ENCODE assay signal across 16 cellular contexts in the genomic region with DNA sequence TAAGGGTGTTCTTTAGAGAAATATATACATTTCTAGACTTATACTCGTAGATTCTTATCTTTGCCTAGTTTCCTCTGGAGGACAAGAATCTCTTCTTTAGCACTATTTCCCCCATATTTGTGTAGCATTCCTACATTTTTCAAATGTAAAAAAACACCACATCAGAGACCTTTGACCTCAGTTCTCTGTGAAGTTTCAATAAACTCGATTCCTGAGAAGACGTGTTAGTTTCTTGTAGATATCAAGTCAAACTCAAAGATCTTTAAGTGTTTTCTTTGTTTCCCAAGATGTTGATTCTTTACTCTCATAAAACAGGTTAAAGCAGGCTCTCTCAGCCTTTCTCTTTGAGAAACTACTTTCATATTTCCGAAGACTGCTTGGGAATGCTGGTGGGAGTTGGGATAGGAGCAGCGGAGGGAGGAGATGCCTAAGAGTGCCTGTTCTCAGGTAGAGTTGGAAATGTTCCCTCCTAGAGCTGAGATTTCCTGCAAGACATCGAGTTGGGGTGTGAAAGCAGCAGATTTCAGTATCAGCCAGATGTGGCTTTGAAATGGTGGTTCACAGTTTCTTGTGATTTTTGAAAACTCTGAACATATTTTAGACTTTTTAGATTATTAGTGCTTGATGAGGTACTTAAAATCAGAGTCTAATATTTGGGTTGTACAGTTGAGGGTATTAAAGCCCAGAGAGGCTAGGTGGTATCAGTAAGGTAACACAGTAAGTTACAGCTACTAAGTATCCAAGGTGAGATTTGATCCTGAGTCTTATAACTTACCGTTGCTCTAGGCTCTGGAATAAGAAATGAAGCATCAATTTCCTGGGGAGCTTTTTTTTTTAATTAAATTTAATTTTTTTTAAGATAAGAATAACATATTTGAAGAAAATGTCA. TPM values are rescaled to one million over a fixed set of nuclear protein-coding genes. Genes with fewer than 3 reads are reported as not detected.
DNase-seq lines count a peak whose midpoint lies in the region; ATAC-seq, FAIRE-seq and TF ChIP-seq lines count a peak whose summit lies in the region.
"Had no signal": no experiment of that assay in that cellular context is flagged by ENCODE, and none has a peak within 500 bp of the region (broad histone marks: within the 10 kb centered on the region; RNA-seq: fewer than 3 reads in every experiment).

No MANE protein-coding gene starts in this region.

- H3K4me1 Mint-ChIP-seq in activated naive CD8-positive, alpha-beta T cell treated with anti-CD3 and anti-CD28 coated beads, Interleukin-2, amount 10 ng/mL, durations not matched to agents 7 days and 5 days = peaks cover 21% of the 10 kb centered on the region
- H3K4me1 Mint-ChIP-seq in activated naive CD8-positive, alpha-beta T cell treated with anti-CD3 and anti-CD28 coated beads, Interleukin-2, amount 50 U/mL, for 24 hours = peaks cover 46% of the 10 kb centered on the region
- H3K4me1 Mint-ChIP-seq in activated B cell treated with CpG ODN at 0.5 μM for 24 hours (peaks cover 86% of the 10 kb centered on the region), memory B cell (peaks cover 34% of the 10 kb centered on the region), natural killer cell (peaks cover 7 to 13% of the 10 kb centered on the region in 2 donors)

- H3K79me2 ChIP-seq in HepG2 (ENCODE audit: insufficient read depth, low read length) = peaks cover 16% of the 10 kb centered on the region

- H3K4me3 ChIP-seq in HepG2 (replicated peaks in 1 of 3; ENCODE audit: insufficient read depth in 1 of 3, low read depth in 2 of 3, low read length in 3 of 3) = no peak overlapping the region
- H3K4me3 ChIP-seq: tibial artery had no signal

- no peaks in the 10 kb centered on the region for H3K9me3 ChIP-seq in HepG2 (ENCODE audit: low read length)
- H3K9me3 ChIP-seq: tibial artery had no signal

- POLR2A ChIA-PET in activated naive CD8-positive, alpha-beta T cell treated with anti-CD3 and anti-CD28 coated beads, Interleukin-2, amount 10 ng/mL, durations not matched to agents 7 days and 5 days (lab: Charles Lee) = no interaction called here
- POLR2A ChIA-PET in activated B cell treated with CpG ODN at 0.5 μM for 24 hours (lab: Charles Lee) = interaction anchor here (0.6 to 6.1 kb wide), 6 partner anchors 11 to 277 kb away, joined by 3 to 61 read pairs (median 5); a partner anchor contains a TSS
- POLR2A ChIA-PET in HepG2 (lab: Yijun Ruan, JAX) = interaction anchor here (1.3 to 2.0 kb wide), 2 partner anchors 12 to 14 kb away, joined by 3 to 6 read pairs; a partner anchor contains a TSS

- in situ Hi-C loops in HepG2 (cut with HindIII; ENCODE audit: extremely low pct_ligation_motif_present, low pct_unique_long_range_greater_than_20kb) = no loop called here

- DNase-seq in activated naive CD8-positive, alpha-beta T cell treated with anti-CD3 and anti-CD28 coated beads, Interleukin-2, amount 10 ng/mL, durations not matched to agents 7 days and 5 days = no peak
- no peak for DNase-seq in activated naive CD8-positive, alpha-beta T cell treated with anti-CD3 and anti-CD28 coated beads, Interleukin-2, amount 50 U/mL, for 24 hours
- no peak for DNase-seq in activated B cell treated with CpG ODN at 0.5 μM for 24 hours
- no peak for DNase-seq in memory B cell (ENCODE audit: low spot score in 2 of 2)
- DNase-seq in AG08396 (ENCODE audit: low spot score) = no peak
- no peak for DNase-seq in NOMO-1 treated with dmso at 0.1 percent for 144 hours (lab: John Stamatoyannopoulos, UW; ENCODE audit: unreplicated experiment)
- DNase-seq in HepG2 (ENCODE audit: low spot score) = no peak
- DNase-seq in natural killer cell = no peak
- DNase-seq: activated effector memory CD4-positive, alpha-beta T cell treated with Interleukin-2 at 50 U/mL for 16 hours; COR-L47; effector CD4-positive, alpha-beta T cell; GOT3; NCI-H187 treated with DMSO at 0.1 percent for 48 hours; NCI-H526; posterior cingulate gyrus; tibial artery had no signal

- TF ChIP-seq EP300 in HepG2 (IDR thresholded peaks at IDR 0.05; ENCODE audit: low read depth in 2 of 2, low read length in 2 of 2) = no peak
- no peak for TF ChIP-seq EP300 in HepG2 (CRISPR knock-in tag; IDR thresholded peaks at IDR 0.05; ENCODE audit: borderline replicate concordance)

- no peaks in the 10 kb centered on the region for H3K27me3 ChIP-seq in HepG2 (ENCODE audit: control insufficient read depth in 1 of 2, insufficient read depth in 2 of 2, low read length in 2 of 2)
- H3K27me3 ChIP-seq: tibial artery had no signal

- H4K20me1 ChIP-seq in HepG2 (ENCODE audit: insufficient read depth, low read length) = no peaks in the 10 kb centered on the region

- intact Hi-C loops in activated B cell treated with CpG ODN at 0.5 μM for 24 hours (cut with micrococcal nuclease) (no loop called here), HepG2 (cut with micrococcal nuclease; ENCODE audit: unreplicated experiment) (no loop called here), natural killer cell (cut with micrococcal nuclease) (no loop called here)

- no peak overlapping the region for H3K4me2 ChIP-seq in HepG2 (ENCODE audit: low read depth, low read length)

- no TSS peak for BruUV-seq in HepG2 (replicated peaks; lab: Mats Ljungman, UMichigan)

- WGBS in HepG2 (ENCODE audit: low lambda C conversion rate) = 75% methylated on average over 7 of the region's 7 CpGs

- no peaks in the 10 kb centered on the region for H3K9me3 Mint-ChIP-seq in activated naive CD8-positive, alpha-beta T cell treated with anti-CD3 and anti-CD28 coated beads, Interleukin-2, amount 10 ng/mL, durations not matched to agents 7 days and 5 days
- no peaks in the 10 kb centered on the region for H3K9me3 Mint-ChIP-seq in activated naive CD8-positive, alpha-beta T cell treated with anti-CD3 and anti-CD28 coated beads, Interleukin-2, amount 50 U/mL, for 24 hours
- H3K9me3 Mint-ChIP-seq in activated B cell treated with CpG ODN at 0.5 μM for 24 hours = no peaks in the 10 kb centered on the region
- peaks cover 1% of the 10 kb centered on the region for H3K9me3 Mint-ChIP-seq in memory B cell
- no peaks in the 10 kb centered on the region for H3K9me3 Mint-ChIP-seq in natural killer cell

- no peak for TF ChIP-seq POLR2A in HepG2 (IDR thresholded peaks at IDR 0.05; ENCODE audit: insufficient read depth in 1 of 2, low read depth in 2 of 2, low read length in 2 of 2)

- H3K27ac ChIP-seq in HepG2 (ENCODE audit: extremely low read length, insufficient read depth, low read length) = no peak overlapping the region
- H3K27ac ChIP-seq: tibial artery had no signal

- no peak for TF ChIP-seq CTCF in activated B cell treated with CpG ODN at 0.5 μM for 24 hours (IDR thresholded peaks at IDR 0.05)
- TF ChIP-seq CTCF in HepG2 (CRISPR knock-in tag; IDR thresholded peaks at IDR 0.05) = no peak
- TF ChIP-seq CTCF in natural killer cell (IDR thresholded peaks at IDR 0.05) = no peak

- 0 out of 5 replicates have a peak, but pooled peaks cover 0 to 3% of the 10 kb centered on the region in 2 experiments for H3K36me3 ChIP-seq in HepG2 (replicated peaks in 1 of 2; ENCODE audit: control insufficient read depth in 1 of 2, insufficient read depth in 2 of 2, low read length in 2 of 2)

- no peaks in the 10 kb centered on the region for H3K27me3 Mint-ChIP-seq in activated naive CD8-positive, alpha-beta T cell treated with anti-CD3 and anti-CD28 coated beads, Interleukin-2, amount 10 ng/mL, durations not matched to agents 7 days and 5 days
- no peaks in the 10 kb centered on the region for H3K27me3 Mint-ChIP-seq in activated naive CD8-positive, alpha-beta T cell treated with anti-CD3 and anti-CD28 coated beads, Interleukin-2, amount 50 U/mL, for 24 hours
- H3K27me3 Mint-ChIP-seq in activated B cell treated with CpG ODN at 0.5 μM for 24 hours = no peaks in the 10 kb centered on the region
- no peaks in the 10 kb centered on the region for H3K27me3 Mint-ChIP-seq in memory B cell
- H3K27me3 Mint-ChIP-seq in natural killer cell (ENCODE audit: low read depth in 2 of 2) = no peaks in the 10 kb centered on the region

- no peak for TF ChIP-seq RAD21 in HepG2 (CRISPR knock-in tag; IDR thresholded peaks at IDR 0.05)

- H3K4me1 ChIP-seq in HepG2 (ENCODE audit: insufficient read depth, low read length) = peaks cover 9% of the 10 kb centered on the region

- H3K27ac Mint-ChIP-seq in activated naive CD8-positive, alpha-beta T cell treated with anti-CD3 and anti-CD28 coated beads, Interleukin-2, amount 10 ng/mL, durations not matched to agents 7 days and 5 days = no peak overlapping the region
- H3K27ac Mint-ChIP-seq in activated naive CD8-positive, alpha-beta T cell treated with anti-CD3 and anti-CD28 coated beads, Interleukin-2, amount 50 U/mL, for 24 hours = no peak overlapping the region
- H3K27ac Mint-ChIP-seq in activated B cell treated with CpG ODN at 0.5 μM for 24 hours (peak overlapping the region; percentile 92), memory B cell (peak overlapping the region; percentile 90), natural killer cell (no peak overlapping the region)

- CTCF ChIA-PET in activated B cell treated with CpG ODN at 0.5 μM for 24 hours (lab: Charles Lee) (interaction anchor here (2.6 kb wide), 1 partner anchor 12 kb away, joined by 6 read pairs; no protein-coding TSS in a partner anchor), HepG2 (lab: Yijun Ruan, JAX; ENCODE audit: low intra/inter-chr PET ratio, low total read pairs) (no interaction called here)

- H3K9ac ChIP-seq in HepG2 (ENCODE audit: insufficient read depth, low read depth, low read length) = no peak overlapping the region

- H3K4me3 Mint-ChIP-seq in activated naive CD8-positive, alpha-beta T cell treated with anti-CD3 and anti-CD28 coated beads, Interleukin-2, amount 10 ng/mL, durations not matched to agents 7 days and 5 days = peak overlapping the region; percentile 12
- no peak overlapping the region for H3K4me3 Mint-ChIP-seq in activated naive CD8-positive, alpha-beta T cell treated with anti-CD3 and anti-CD28 coated beads, Interleukin-2, amount 50 U/mL, for 24 hours
- peak overlapping the region; percentile 46 for H3K4me3 Mint-ChIP-seq in activated B cell treated with CpG ODN at 0.5 μM for 24 hours
- peak overlapping the region; percentile 17 for H3K4me3 Mint-ChIP-seq in memory B cell
- no peak overlapping the region for H3K4me3 Mint-ChIP-seq in natural killer cell

- H2AFZ ChIP-seq in HepG2 (ENCODE audit: low read length) = no peak overlapping the region

- no peak for FAIRE-seq in HepG2 (lab: Jason Lieb, UNC)

- no peaks in the 10 kb centered on the region for H3K36me3 Mint-ChIP-seq in activated naive CD8-positive, alpha-beta T cell treated with anti-CD3 and anti-CD28 coated beads, Interleukin-2, amount 10 ng/mL, durations not matched to agents 7 days and 5 days
- peaks cover 1% of the 10 kb centered on the region for H3K36me3 Mint-ChIP-seq in activated naive CD8-positive, alpha-beta T cell treated with anti-CD3 and anti-CD28 coated beads, Interleukin-2, amount 50 U/mL, for 24 hours (ENCODE audit: low read depth)
- peaks cover 5% of the 10 kb centered on the region for H3K36me3 Mint-ChIP-seq in activated B cell treated with CpG ODN at 0.5 μM for 24 hours (ENCODE audit: low read depth)
- H3K36me3 Mint-ChIP-seq in memory B cell = peaks cover 3% of the 10 kb centered on the region
- H3K36me3 Mint-ChIP-seq in natural killer cell = no peaks in the 10 kb centered on the region

- ATAC-seq in activated naive CD8-positive, alpha-beta T cell treated with anti-CD3 and anti-CD28 coated beads, Interleukin-2, amount 10 ng/mL, durations not matched to agents 7 days and 5 days (ENCODE audit: low read depth) = no peak
- no peak for ATAC-seq in activated naive CD8-positive, alpha-beta T cell treated with anti-CD3 and anti-CD28 coated beads, Interleukin-2, amount 50 U/mL, for 24 hours
- ATAC-seq in activated B cell treated with CpG ODN at 0.5 μM for 24 hours (ENCODE audit: low read depth) (no peak), memory B cell (ENCODE audit: low read depth) (no peak), HepG2 (no peak), natural killer cell (no peak)

RNA-seq across cellular contexts. Expression of a gene that starts 13.9 kb away (rescaled TPM):
- 10 to 100 TPM; 31.6 to 37.9 TPM for total RNA-seq in activated naive CD8-positive, alpha-beta T cell treated with anti-CD3 and anti-CD28 coated beads, Interleukin-2, amount 10 ng/mL, durations not matched to agents 7 days and 5 days
- total RNA-seq in activated B cell treated with CpG ODN at 0.5 μM for 24 hours (46.1 and 47.5 TPM in 2 replicates), HepG2 (2016; rRNA removed; fragmentation: Illumina TruSeq; extraction: Trizol) (79.1 and 129 TPM in 2 replicates), natural killer cell (10 to 100 TPM; 13.4 to 16.1 (median 14.1) TPM)
- total RNA-seq in HepG2 (2016; cell fraction: cytosol; rRNA removed; fragmentation: Illumina TruSeq; extraction: Trizol; ENCODE audit: low read depth) = 26.6 and 27.5 TPM in 2 replicates
- total RNA-seq in HepG2 (2016; cell fraction: insoluble cytoplasmic fraction; rRNA removed; fragmentation: Illumina TruSeq; extraction: Trizol) = 75.9 and 131 TPM in 2 replicates
- 36.9 and 37.6 TPM in 2 replicates for total RNA-seq in HepG2 (2016; cell fraction: membrane; rRNA removed; fragmentation: Illumina TruSeq; extraction: Trizol)
- total RNA-seq in HepG2 (2016; cell fraction: nucleus; rRNA removed; fragmentation: Illumina TruSeq; extraction: Trizol) = 68.1 and 76.5 TPM in 2 replicates
- 35.0 and 48.6 TPM in 2 replicates for polyA plus RNA-seq in HepG2 (2011; rRNA removed)
- polyA plus RNA-seq in HepG2 (2011; cell fraction: cytosol; rRNA removed) = 21.6 and 31.1 TPM in 2 replicates
- polyA plus RNA-seq in HepG2 (2011; cell fraction: nucleus; rRNA removed) = 9.1 and 9.6 TPM in 2 replicates
- polyA plus RNA-seq in HepG2 (2012) = 33.5 and 43.4 TPM in 2 replicates
- 32.5 and 34.3 TPM in 2 replicates for polyA plus RNA-seq in HepG2 (2016; cell fraction: cytosol; fragmentation: Illumina TruSeq; extraction: Trizol; ENCODE audit: low read depth)
- 174 and 182 TPM in 2 replicates for polyA plus RNA-seq in HepG2 (2016; cell fraction: insoluble cytoplasmic fraction; fragmentation: Illumina TruSeq; extraction: Trizol; ENCODE audit: low read depth)
- 35.0 and 37.9 TPM in 2 replicates for polyA plus RNA-seq in HepG2 (2016; cell fraction: membrane; fragmentation: Illumina TruSeq; extraction: Trizol; ENCODE audit: low read depth)
- 48.1 and 53.1 TPM in 2 replicates for polyA plus RNA-seq in HepG2 (2016; cell fraction: nucleus; fragmentation: Illumina TruSeq; extraction: Trizol; ENCODE audit: insufficient read depth, low read depth)
- 13.1 and 16.9 TPM in 2 replicates for polyA minus RNA-seq in HepG2 (2011; rRNA and poly(A)+ RNA removed; ENCODE audit: low replicate concordance)
- 17.2 and 21.8 TPM in 2 replicates for polyA minus RNA-seq in HepG2 (2011; cell fraction: cytosol; rRNA and poly(A)+ RNA removed)
- 77.4 and 91.6 TPM in 2 replicates for polyA minus RNA-seq in HepG2 (2011; cell fraction: nucleus; rRNA and poly(A)+ RNA removed)

RNA-seq across cellular contexts. Expression of a gene that starts 14.3 kb away (rescaled TPM):
- total RNA-seq in activated naive CD8-positive, alpha-beta T cell treated with anti-CD3 and anti-CD28 coated beads, Interleukin-2, amount 10 ng/mL, durations not matched to agents 7 days and 5 days = 10 to 100 TPM; 43.5 to 45.4 TPM
- total RNA-seq in activated B cell treated with CpG ODN at 0.5 μM for 24 hours (55.9 and 61.7 TPM in 2 replicates), HepG2 (2016; rRNA removed; fragmentation: Illumina TruSeq; extraction: Trizol) (31.6 and 51.1 TPM in 2 replicates), natural killer cell (10 to 100 TPM; 40.6 to 48.8 (median 41.5) TPM)
- total RNA-seq in HepG2 (2016; cell fraction: cytosol; rRNA removed; fragmentation: Illumina TruSeq; extraction: Trizol; ENCODE audit: low read depth) = 3.0 and 3.7 TPM in 2 replicates
- total RNA-seq in HepG2 (2016; cell fraction: insoluble cytoplasmic fraction; rRNA removed; fragmentation: Illumina TruSeq; extraction: Trizol) = 33.1 and 46.7 TPM in 2 replicates
- 10.2 and 13.3 TPM in 2 replicates for total RNA-seq in HepG2 (2016; cell fraction: membrane; rRNA removed; fragmentation: Illumina TruSeq; extraction: Trizol)
- total RNA-seq in HepG2 (2016; cell fraction: nucleus; rRNA removed; fragmentation: Illumina TruSeq; extraction: Trizol) = 23.1 and 30.8 TPM in 2 replicates
- 23.7 and 29.0 TPM in 2 replicates for polyA plus RNA-seq in HepG2 (2011; rRNA removed)
- 12.2 and 18.6 TPM in 2 replicates for polyA plus RNA-seq in HepG2 (2011; cell fraction: cytosol; rRNA removed)
- polyA plus RNA-seq in HepG2 (2011; cell fraction: nucleus; rRNA removed) = 16.9 and 19.8 TPM in 2 replicates
- 23.2 and 28.6 TPM in 2 replicates for polyA plus RNA-seq in HepG2 (2012)
- 1.9 and 2.0 TPM in 2 replicates for polyA plus RNA-seq in HepG2 (2016; cell fraction: cytosol; fragmentation: Illumina TruSeq; extraction: Trizol; ENCODE audit: low read depth)
- 42.8 and 44.8 TPM in 2 replicates for polyA plus RNA-seq in HepG2 (2016; cell fraction: insoluble cytoplasmic fraction; fragmentation: Illumina TruSeq; extraction: Trizol; ENCODE audit: low read depth)
- 5.4 and 5.6 TPM in 2 replicates for polyA plus RNA-seq in HepG2 (2016; cell fraction: membrane; fragmentation: Illumina TruSeq; extraction: Trizol; ENCODE audit: low read depth)
- 31.0 and 32.0 TPM in 2 replicates for polyA plus RNA-seq in HepG2 (2016; cell fraction: nucleus; fragmentation: Illumina TruSeq; extraction: Trizol; ENCODE audit: insufficient read depth, low read depth)
- polyA minus RNA-seq in HepG2 (2011; rRNA and poly(A)+ RNA removed; ENCODE audit: low replicate concordance) = 19.8 and 58.2 TPM in 2 replicates
- polyA minus RNA-seq in HepG2 (2011; cell fraction: cytosol; rRNA and poly(A)+ RNA removed) = 23.2 and 23.7 TPM in 2 replicates
- 43.5 and 43.8 TPM in 2 replicates for polyA minus RNA-seq in HepG2 (2011; cell fraction: nucleus; rRNA and poly(A)+ RNA removed)

Comparison
In these comparisons a context has a peak if more than half of its experiments do, and no peak if none do; other contexts are left out.
1. H3K4me3 Mint-ChIP-seq: peak in activated naive CD8-positive, alpha-beta T cell treated with anti-CD3 and anti-CD28 coated beads, Interleukin-2, amount 10 ng/mL, durations not matched to agents 7 days and 5 days (single experiment), activated B cell treated with CpG ODN at 0.5 μM for 24 hours (single experiment) and memory B cell (single experiment); none in activated naive CD8-positive, alpha-beta T cell treated with anti-CD3 and anti-CD28 coated beads, Interleukin-2, amount 50 U/mL, for 24 hours (single experiment) and natural killer cell (single experiment).
2. H3K27ac Mint-ChIP-seq: peak in activated B cell treated with CpG ODN at 0.5 μM for 24 hours (single experiment) and memory B cell (single experiment); none in activated naive CD8-positive, alpha-beta T cell treated with anti-CD3 and anti-CD28 coated beads, Interleukin-2, amount 10 ng/mL, durations not matched to agents 7 days and 5 days (single experiment), activated naive CD8-positive, alpha-beta T cell treated with anti-CD3 and anti-CD28 coated beads, Interleukin-2, amount 50 U/mL, for 24 hours (single experiment) and natural killer cell (0 of 2).